25 cellular contexts compared by ENCODE assay signal in the genomic region with DNA sequence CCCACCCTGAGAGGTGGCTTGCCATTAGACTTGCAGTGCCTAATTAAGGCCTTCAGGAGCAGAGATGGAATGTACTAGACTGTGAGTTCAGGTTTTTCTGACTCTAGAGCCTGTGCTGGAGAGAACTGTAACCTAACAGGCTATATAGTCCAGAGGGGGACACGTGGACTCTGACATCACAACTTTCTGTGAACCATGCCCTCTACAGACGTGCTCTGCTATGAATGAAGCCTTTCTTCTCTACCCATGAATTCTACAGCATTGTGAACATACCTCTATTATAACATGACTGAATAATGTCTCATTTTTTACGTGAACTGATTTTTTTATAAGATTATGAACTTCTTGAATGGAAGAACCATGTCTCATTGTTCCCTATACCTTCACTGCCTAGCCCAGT.
DNase-seq lines count a peak whose midpoint lies in the region; ATAC-seq, FAIRE-seq and TF ChIP-seq lines count a peak whose summit lies in the region.
"Had no signal": no experiment of that assay in that cellular context is flagged by ENCODE, and none has a peak within 500 bp of the region (broad histone marks: within the 10 kb centered on the region; RNA-seq: fewer than 3 reads in every experiment).

No MANE protein-coding gene starts in this region.

- H3K4me3 Mint-ChIP-seq in HFFc6: peak overlapping the region; percentile 66
- H3K4me3 Mint-ChIP-seq: CD4-positive, CD25-positive, alpha-beta regulatory T cell had no signal

- ATAC-seq in RWPE2 (ENCODE audit: low read depth): no peak

- DNase-seq in HFFc6 (no peak), RWPE2 (ENCODE audit: low spot score) (no peak), keratinocyte (ENCODE audit: low read depth, low spot score) (no peak), C1 segment of cervical spinal cord (lab: John Stamatoyannopoulos, UW) (no peak), tibial artery (no peak), NCI-H146 treated with DMSO at 0.1 percent for 48 hours (lab: John Stamatoyannopoulos, UW; ENCODE audit: unreplicated experiment) (no peak)
- DNase-seq: BE2C; CD4-positive, CD25-positive, alpha-beta regulatory T cell; COR-L47; DMS79; H7; MV-4-11; NCI-H1105 treated with DMSO at 0.1 percent for 48 hours; NCI-H1694; NCI-H2081; NCI-H2171; NCI-H345; NCI-H524; NCI-H774; NK-92 treated with Interleukin-12 subunit alpha and Interleukin-12 subunit beta, amount 100 ng/mL, for 24 hours; Right ventricle myocardium superior had no signal

- no peaks in the 10 kb centered on the region for H3K9me3 Mint-ChIP-seq in HFFc6

- H3K36me3 ChIP-seq in RWPE2 (ENCODE audit: low read depth): peaks cover 20% of the 10 kb centered on the region
- peaks cover 3 to 6% of the 10 kb centered on the region in 2 experiments for H3K36me3 ChIP-seq in keratinocyte (ENCODE audit: control insufficient read depth in 2 of 2, extremely low read depth in 1 of 2, insufficient read depth in 2 of 2, low read length in 2 of 2)
- peaks cover 45% of the 10 kb centered on the region for H3K36me3 ChIP-seq in skeletal muscle satellite cell (ENCODE audit: insufficient read depth, low read length)
- peaks cover 16 to 66% (median 31%) of the 10 kb centered on the region in 3 donors for H3K36me3 ChIP-seq in tibial artery
- H3K36me3 ChIP-seq: BE2C had no signal

- intact Hi-C loops in tibial artery (cut with DNase I; ENCODE audit: low total_unique reads): no loop called here

- H3K9me3 ChIP-seq in RWPE2 (ENCODE audit: severe bottlenecking): no peaks in the 10 kb centered on the region
- peaks cover 3% of the 10 kb centered on the region for H3K9me3 ChIP-seq in keratinocyte (ENCODE audit: control insufficient read depth, low read depth, low read length)
- no peaks in the 10 kb centered on the region for H3K9me3 ChIP-seq in skeletal muscle satellite cell (replicated peaks; ENCODE audit: low read length)
- no peaks in the 10 kb centered on the region for H3K9me3 ChIP-seq in tibial artery
- H3K9me3 ChIP-seq: BE2C had no signal

- no peaks in the 10 kb centered on the region for H4K20me1 ChIP-seq in keratinocyte (ENCODE audit: control insufficient read depth, extremely low read depth, insufficient read depth, low read length)

- H3K9me1 ChIP-seq in keratinocyte (ENCODE audit: control insufficient read depth, extremely low read depth, insufficient read depth, low read length): no peaks in the 10 kb centered on the region

- no peaks in the 10 kb centered on the region for H3K79me2 ChIP-seq in keratinocyte (ENCODE audit: control insufficient read depth, insufficient read depth, low read length)

- peaks cover 33% of the 10 kb centered on the region for H3K4me1 ChIP-seq in RWPE2 (ENCODE audit: insufficient read depth, poor library complexity, severe bottlenecking)
- H3K4me1 ChIP-seq in keratinocyte (ENCODE audit: control insufficient read depth, extremely low read depth, insufficient read depth, low read length): peaks cover 49% of the 10 kb centered on the region
- peaks cover 56% of the 10 kb centered on the region for H3K4me1 ChIP-seq in skeletal muscle satellite cell (ENCODE audit: control insufficient read depth, insufficient read depth, low read length)
- H3K4me1 ChIP-seq in tibial artery: no peaks in the 10 kb centered on the region
- H3K4me1 ChIP-seq: BE2C had no signal

- H2AFZ ChIP-seq in keratinocyte (ENCODE audit: control insufficient read depth, low read length): no peak overlapping the region

- H3K27me3 ChIP-seq in RWPE2 (ENCODE audit: insufficient read depth, poor library complexity, severe bottlenecking) (no peaks in the 10 kb centered on the region), keratinocyte (ENCODE audit: control insufficient read depth, extremely low read depth, insufficient read depth, low read length) (no peaks in the 10 kb centered on the region), skeletal muscle satellite cell (ENCODE audit: control insufficient read depth, insufficient read depth, low read length) (no peaks in the 10 kb centered on the region), tibial artery (no peaks in the 10 kb centered on the region)
- H3K27me3 ChIP-seq: BE2C had no signal

- no peaks in the 10 kb centered on the region for H3K27me3 Mint-ChIP-seq in HFFc6 (ENCODE audit: insufficient read depth)
- H3K27me3 Mint-ChIP-seq: CD4-positive, CD25-positive, alpha-beta regulatory T cell had no signal

- peaks cover 44% of the 10 kb centered on the region for H3K36me3 Mint-ChIP-seq in HFFc6 (ENCODE audit: low read depth)
- H3K36me3 Mint-ChIP-seq: CD4-positive, CD25-positive, alpha-beta regulatory T cell had no signal

- H3K4me1 Mint-ChIP-seq in HFFc6 (ENCODE audit: low read depth): peaks cover 64% of the 10 kb centered on the region
- H3K4me1 Mint-ChIP-seq: CD4-positive, CD25-positive, alpha-beta regulatory T cell had no signal

- FAIRE-seq in keratinocyte (lab: Jason Lieb, UNC): no peak
- FAIRE-seq: RCC 7860 had no signal

- peak overlapping the region; percentile 93 for H3K27ac ChIP-seq in RWPE2 (ENCODE audit: poor library complexity, severe bottlenecking)
- peak overlapping the region; percentile 74 for H3K27ac ChIP-seq in keratinocyte (ENCODE audit: control insufficient read depth, insufficient read depth, low read length)
- no peak overlapping the region for H3K27ac ChIP-seq in tibial artery
- H3K27ac ChIP-seq: HL-60, KMS-11 had no signal

- peak overlapping the region; percentile 99 for H3K27ac Mint-ChIP-seq in HFFc6
- H3K27ac Mint-ChIP-seq: CD4-positive, CD25-positive, alpha-beta regulatory T cell had no signal

- H3K4me3 ChIP-seq in RWPE2 (ENCODE audit: severe bottlenecking) (no peak overlapping the region), keratinocyte (ENCODE audit: control insufficient read depth in 2 of 3, extremely low read depth in 1 of 3, insufficient read depth in 2 of 3, low read depth in 1 of 3, low read length in 3 of 3) (no peak overlapping the region), skeletal muscle satellite cell (ENCODE audit: low read length) (no peak overlapping the region), tibial artery (no peak overlapping the region)

- H3K9ac ChIP-seq in keratinocyte (ENCODE audit: control insufficient read depth, extremely low read depth, insufficient read depth, low read length) (no peak overlapping the region), skeletal muscle satellite cell (ENCODE audit: low read depth, low read length) (peak overlapping the region; percentile 66)
- H3K9ac ChIP-seq: KMS-11 had no signal

- dilution Hi-C loops in keratinocyte (cut with MboI; ENCODE audit: extremely low pct_ligation_motif_present, low sequenced_read_pairs): no loop called here

- H3K4me2 ChIP-seq in keratinocyte (ENCODE audit: control insufficient read depth, extremely low read depth, insufficient read depth, low read depth, low read length) (no peak overlapping the region), skeletal muscle satellite cell (ENCODE audit: low read length) (peak overlapping the region; percentile 22)
- H3K4me2 ChIP-seq: KMS-11 had no signal

- TF ChIP-seq CTCF in HFFc6 (IDR thresholded peaks at IDR 0.05) (no peak), RWPE2 (IDR thresholded peaks at IDR 0.05; ENCODE audit: poor library complexity, severe bottlenecking) (no peak), keratinocyte (optimal IDR thresholded peaks at IDR 0.05 in 1 of 3, IDR thresholded peaks at IDR 0.05 in 1 of 3, conservative IDR thresholded peaks at IDR 0.05 in 1 of 3; ENCODE audit: extremely low read depth in 1 of 3, insufficient read depth in 2 of 3, low read length in 3 of 3) (no peak), tibial artery (IDR thresholded peaks at IDR 0.05) (no peak)

Comparison
In these comparisons a context has a peak if more than half of its experiments do, and no peak if none do; other contexts are left out.
1. H3K27ac ChIP-seq: peak in RWPE2 (single experiment) and keratinocyte (single experiment); none in tibial artery (0 of 2).